Comparison of ENCODE assay signal across 22 cellular contexts in genomic region chr3:56664823-56665222, GRCh38. TPM values are rescaled to one million over a fixed set of nuclear protein-coding genes. Genes with fewer than 3 reads are reported as not detected.
DNase-seq lines count a peak whose midpoint lies in the region; ATAC-seq, FAIRE-seq and TF ChIP-seq lines count a peak whose summit lies in the region.
"Had no signal": no experiment of that assay in that cellular context is flagged by ENCODE, and none has a peak within 500 bp of the region (broad histone marks: within the 10 kb centered on the region; RNA-seq: fewer than 3 reads in every experiment).

No MANE protein-coding gene starts in this region.

- no peaks in the 10 kb centered on the region for H3K27me3 Mint-ChIP-seq in activated naive CD4-positive, alpha-beta T cell treated with anti-CD3 and anti-CD28 coated beads for 36 hours (ENCODE audit: low read depth)
- no peaks in the 10 kb centered on the region for H3K27me3 Mint-ChIP-seq in CD8-positive, alpha-beta T cell (ENCODE audit: low read depth)
- H3K27me3 Mint-ChIP-seq in activated CD8-positive, alpha-beta T cell treated with anti-CD3 and anti-CD28 coated beads, Interleukin-2, amount 10 ng/mL, durations not matched to agents 7 days and 5 days (ENCODE audit: low read depth) = no peaks in the 10 kb centered on the region

- POLR2A ChIA-PET in CD8-positive, alpha-beta T cell (lab: Charles Lee) = interaction anchor here (1.3 kb wide), 1 partner anchor 30 kb away, joined by 5 read pairs; no protein-coding TSS in a partner anchor
- POLR2A ChIA-PET in activated CD8-positive, alpha-beta T cell treated with anti-CD3 and anti-CD28 coated beads, Interleukin-2, amount 10 ng/mL, durations not matched to agents 7 days and 5 days (lab: Charles Lee) = interaction anchor here (0.8 to 2.1 kb wide), 3 partner anchors 9 to 17 kb away, joined by 3 to 6 read pairs (median 3); no protein-coding TSS in a partner anchor

- H3K36me3 Mint-ChIP-seq in activated naive CD4-positive, alpha-beta T cell treated with anti-CD3 and anti-CD28 coated beads for 36 hours (ENCODE audit: low read depth) = peaks cover 45% of the 10 kb centered on the region
- H3K36me3 Mint-ChIP-seq in CD8-positive, alpha-beta T cell = peaks cover 83% of the 10 kb centered on the region
- H3K36me3 Mint-ChIP-seq in activated CD8-positive, alpha-beta T cell treated with anti-CD3 and anti-CD28 coated beads, Interleukin-2, amount 10 ng/mL, durations not matched to agents 7 days and 5 days (ENCODE audit: low read depth) = peaks cover 57% of the 10 kb centered on the region
- H3K36me3 Mint-ChIP-seq in stimulated activated effector memory CD8-positive, alpha-beta T cell treated with anti-CD3 and anti-CD28 coated beads, Interleukin-12 subunit alpha, Interleukin-12 subunit beta, amount 100 ng/mL, for 72 hours = peaks cover 100% of the 10 kb centered on the region

- no peak overlapping the region for H3K27ac ChIP-seq in CD8-positive, alpha-beta T cell (ENCODE audit: low read depth, low read length)
- H3K27ac ChIP-seq: A549, GM23248, HL-60, KMS-11, SJSA1 had no signal

- H3K36me3 ChIP-seq in CD8-positive, alpha-beta T cell (ENCODE audit: insufficient read depth, low read length) = peaks cover 45% of the 10 kb centered on the region

- CTCF ChIA-PET in activated naive CD4-positive, alpha-beta T cell treated with anti-CD3 and anti-CD28 coated beads for 36 hours (lab: Charles Lee) = interaction anchor here (1.5 kb wide), 1 partner anchor 12 kb away, joined by 5 read pairs; no protein-coding TSS in a partner anchor
- CTCF ChIA-PET in CD8-positive, alpha-beta T cell (lab: Charles Lee) = interaction anchor here (0.7 to 1.6 kb wide), 3 partner anchors 11 to 323 kb away, joined by 3 to 4 read pairs (median 3); no protein-coding TSS in a partner anchor
- CTCF ChIA-PET in activated CD8-positive, alpha-beta T cell treated with anti-CD3 and anti-CD28 coated beads, Interleukin-2, amount 10 ng/mL, durations not matched to agents 7 days and 5 days (lab: Charles Lee) = interaction anchor here (1.2 kb wide), 1 partner anchor 10 kb away, joined by 5 read pairs; no protein-coding TSS in a partner anchor

- H3K4me3 ChIP-seq in CD8-positive, alpha-beta T cell (ENCODE audit: low read depth, low read length) = no peak overlapping the region
- H3K4me3 ChIP-seq: A549, GM23248, SJSA1 had no signal

- no peaks in the 10 kb centered on the region for H3K4me1 ChIP-seq in CD8-positive, alpha-beta T cell (ENCODE audit: insufficient read depth, low read length)
- H3K4me1 ChIP-seq: A549, BE2C, SJSA1 had no signal

- DNase-seq in activated naive CD4-positive, alpha-beta T cell treated with anti-CD3 and anti-CD28 coated beads for 36 hours = no peak
- DNase-seq in activated naive CD4-positive, alpha-beta T cell (lab: John Stamatoyannopoulos, UW) = no peak
- DNase-seq in CD8-positive, alpha-beta T cell = no peak
- DNase-seq in activated CD8-positive, alpha-beta T cell treated with anti-CD3 and anti-CD28 coated beads, Interleukin-2, amount 10 ng/mL, durations not matched to agents 7 days and 5 days = no peak
- DNase-seq in stimulated activated effector memory CD8-positive, alpha-beta T cell treated with anti-CD3 and anti-CD28 coated beads, Interleukin-12 subunit alpha, Interleukin-12 subunit beta, amount 100 ng/mL, for 72 hours (ENCODE audit: low spot score in 2 of 2) = no peak
- DNase-seq in GM12892 (ENCODE audit: insufficient read length) = no peak
- DNase-seq: BE2C, DND-41, GM23248, H9, NCI-H1105 treated with DMSO at 0.1 percent for 48 hours, NCI-H2081, NCI-H2171, NCI-H526 treated with DMSO at 0.1 percent for 48 hours, OCI-M1 had no signal

- peak overlapping the region; percentile 30 for H3K27ac Mint-ChIP-seq in activated naive CD4-positive, alpha-beta T cell treated with anti-CD3 and anti-CD28 coated beads for 36 hours
- peak overlapping the region; percentile 79 for H3K27ac Mint-ChIP-seq in CD8-positive, alpha-beta T cell
- peak overlapping the region; percentile 61 for H3K27ac Mint-ChIP-seq in activated CD8-positive, alpha-beta T cell treated with anti-CD3 and anti-CD28 coated beads, Interleukin-2, amount 10 ng/mL, durations not matched to agents 7 days and 5 days
- H3K27ac Mint-ChIP-seq in stimulated activated effector memory CD8-positive, alpha-beta T cell treated with anti-CD3 and anti-CD28 coated beads, Interleukin-12 subunit alpha, Interleukin-12 subunit beta, amount 100 ng/mL, for 72 hours = peak overlapping the region; percentile 30
- H3K27ac Mint-ChIP-seq: H9 had no signal

- no peaks in the 10 kb centered on the region for H3K9me3 Mint-ChIP-seq in activated naive CD4-positive, alpha-beta T cell treated with anti-CD3 and anti-CD28 coated beads for 36 hours
- H3K9me3 Mint-ChIP-seq in CD8-positive, alpha-beta T cell = no peaks in the 10 kb centered on the region
- H3K9me3 Mint-ChIP-seq in activated CD8-positive, alpha-beta T cell treated with anti-CD3 and anti-CD28 coated beads, Interleukin-2, amount 10 ng/mL, durations not matched to agents 7 days and 5 days (ENCODE audit: insufficient read depth) = no peaks in the 10 kb centered on the region
- H3K9me3 Mint-ChIP-seq in stimulated activated effector memory CD8-positive, alpha-beta T cell treated with anti-CD3 and anti-CD28 coated beads, Interleukin-12 subunit alpha, Interleukin-12 subunit beta, amount 100 ng/mL, for 72 hours = no peaks in the 10 kb centered on the region
- H3K9me3 Mint-ChIP-seq: H9 had no signal

- no peak for ATAC-seq in CD8-positive, alpha-beta T cell
- ATAC-seq in activated CD8-positive, alpha-beta T cell treated with anti-CD3 and anti-CD28 coated beads, Interleukin-2, amount 10 ng/mL, durations not matched to agents 7 days and 5 days = no peak
- no peak for ATAC-seq in stimulated activated effector memory CD8-positive, alpha-beta T cell treated with anti-CD3 and anti-CD28 coated beads, Interleukin-12 subunit alpha, Interleukin-12 subunit beta, amount 100 ng/mL, for 72 hours
- no peak for ATAC-seq in SK-N-SH treated with all-trans-retinoic acid at 6 μM for 48 hours
- ATAC-seq: A549 had no signal

- intact Hi-C loops in activated naive CD4-positive, alpha-beta T cell treated with anti-CD3 and anti-CD28 coated beads for 36 hours (cut with micrococcal nuclease) = no loop called here
- intact Hi-C loops in CD8-positive, alpha-beta T cell (cut with DNase I, micrococcal nuclease) = no loop called here

- FAIRE-seq in GM12892 (lab: Jason Lieb, UNC) = no peak
- FAIRE-seq: A549, GM12891, RCC 7860 had no signal

- H3K27me3 ChIP-seq in CD8-positive, alpha-beta T cell (ENCODE audit: insufficient read depth, low read length) = no peaks in the 10 kb centered on the region
- H3K27me3 ChIP-seq: BE2C, SJSA1 had no signal

- TF ChIP-seq POLR2A in GM12892 (IDR thresholded peaks at IDR 0.05; ENCODE audit: low read depth, low read length) = no peak

- TF ChIP-seq CTCF in CD8-positive, alpha-beta T cell (IDR thresholded peaks at IDR 0.05) = no peak

- H3K4me1 Mint-ChIP-seq in activated naive CD4-positive, alpha-beta T cell treated with anti-CD3 and anti-CD28 coated beads for 36 hours (ENCODE audit: low read depth) = peaks cover 19% of the 10 kb centered on the region
- H3K4me1 Mint-ChIP-seq in CD8-positive, alpha-beta T cell (ENCODE audit: low read depth) = peaks cover 30% of the 10 kb centered on the region
- H3K4me1 Mint-ChIP-seq in activated CD8-positive, alpha-beta T cell treated with anti-CD3 and anti-CD28 coated beads, Interleukin-2, amount 10 ng/mL, durations not matched to agents 7 days and 5 days (ENCODE audit: low read depth) = peaks cover 11% of the 10 kb centered on the region
- peaks cover 15% of the 10 kb centered on the region for H3K4me1 Mint-ChIP-seq in stimulated activated effector memory CD8-positive, alpha-beta T cell treated with anti-CD3 and anti-CD28 coated beads, Interleukin-12 subunit alpha, Interleukin-12 subunit beta, amount 100 ng/mL, for 72 hours
- H3K4me1 Mint-ChIP-seq: H9 had no signal

- H3K9me3 ChIP-seq in CD8-positive, alpha-beta T cell (ENCODE audit: low read length) = no peaks in the 10 kb centered on the region
- H3K9me3 ChIP-seq: A549, BE2C, SJSA1 had no signal

- no peak overlapping the region for H3K4me3 Mint-ChIP-seq in activated naive CD4-positive, alpha-beta T cell treated with anti-CD3 and anti-CD28 coated beads for 36 hours
- H3K4me3 Mint-ChIP-seq in CD8-positive, alpha-beta T cell = no peak overlapping the region
- H3K4me3 Mint-ChIP-seq in activated CD8-positive, alpha-beta T cell treated with anti-CD3 and anti-CD28 coated beads, Interleukin-2, amount 10 ng/mL, durations not matched to agents 7 days and 5 days = no peak overlapping the region
- H3K4me3 Mint-ChIP-seq in stimulated activated effector memory CD8-positive, alpha-beta T cell treated with anti-CD3 and anti-CD28 coated beads, Interleukin-12 subunit alpha, Interleukin-12 subunit beta, amount 100 ng/mL, for 72 hours = no peak overlapping the region
- H3K4me3 Mint-ChIP-seq: H9 had no signal

TF ChIP-seq in SK-N-SH treated with all-trans-retinoic acid at 6 μM for 48 hours, 23 proteins besides CTCF, POLR2A, EP300 and RAD21 (continues in another document):
- TF ChIP-seq CSDC2 (CRISPR knock-in tag; IDR thresholded peaks at IDR 0.05) (no peak), ZNF70 (CRISPR knock-in tag; IDR thresholded peaks at IDR 0.05) (no peak), PPARA (CRISPR knock-in tag; IDR thresholded peaks at IDR 0.05; ENCODE audit: borderline replicate concordance) (no peak)

RNA-seq across cellular contexts. Expression of gene TASOR, which starts 18.2 kb away (rescaled TPM):
- 10 to 100 TPM; 39.3 to 39.8 TPM for total RNA-seq in activated naive CD4-positive, alpha-beta T cell treated with anti-CD3 and anti-CD28 coated beads for 36 hours
- total RNA-seq in CD8-positive, alpha-beta T cell = 10 to 100 TPM; 31.1 to 41.5 TPM
- total RNA-seq in activated CD8-positive, alpha-beta T cell treated with anti-CD3 and anti-CD28 coated beads, Interleukin-2, amount 10 ng/mL, durations not matched to agents 7 days and 5 days = 10 to 100 TPM; 60.5 to 61.8 TPM
- polyA plus RNA-seq in GM12892 (2012; ENCODE audit: missing spikeins) = 57.6 TPM
